In the genomic region with DNA sequence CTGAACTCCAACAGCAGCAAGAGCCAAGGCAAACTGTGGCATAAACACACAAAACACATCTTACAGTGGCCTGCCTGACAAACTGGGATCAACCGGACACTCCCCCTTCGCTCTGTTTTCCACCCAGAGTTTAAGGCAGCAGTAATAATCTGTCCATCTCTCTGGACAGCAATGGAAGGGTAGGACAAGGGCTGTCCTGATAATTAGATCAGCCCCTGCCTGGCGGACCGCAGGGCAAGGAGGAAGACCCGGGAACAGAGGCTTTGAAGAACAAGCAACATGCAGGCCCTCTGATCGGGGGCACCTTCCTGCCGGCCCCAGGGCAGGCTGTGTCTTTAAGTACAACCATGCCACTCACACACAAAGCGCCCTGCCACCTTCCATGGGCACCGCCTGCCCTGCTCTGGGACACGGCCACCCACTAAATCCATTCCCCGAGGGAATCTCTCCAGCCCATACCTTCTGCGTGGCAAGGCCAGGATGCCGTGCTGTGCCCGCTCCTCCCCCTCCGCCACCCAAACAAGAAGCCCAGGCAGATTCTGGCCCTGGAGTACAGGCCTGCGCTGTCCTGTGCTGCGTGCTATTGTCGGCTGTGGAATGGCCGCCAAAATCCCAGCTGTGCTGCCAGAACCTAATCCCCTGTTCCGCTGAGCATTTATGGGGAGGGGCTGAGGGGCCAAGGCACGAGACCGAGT, we compare ENCODE assay signal across 8 cellular contexts. TPM values are rescaled to one million over a fixed set of nuclear protein-coding genes. Genes with fewer than 3 reads are reported as not detected.
DNase-seq lines count a peak whose midpoint lies in the region; ATAC-seq and TF ChIP-seq lines count a peak whose summit lies in the region.

No MANE protein-coding gene starts in this region.

- H3K36me3 ChIP-seq in ACC112 (ENCODE audit: insufficient read depth, low read length) (no peaks in the 10 kb centered on the region), endodermal cell (ENCODE audit: control insufficient read depth, insufficient read depth, low read length) (peaks cover 5% of the 10 kb centered on the region)

- H3K9ac ChIP-seq in endodermal cell (ENCODE audit: extremely low read depth, low read length, poor library complexity, severe bottlenecking) = peak overlapping the region; percentile 65

- peaks cover 55% of the 10 kb centered on the region for H3K79me2 ChIP-seq in ACC112 (ENCODE audit: control insufficient read depth, insufficient read depth, low read length, unreplicated experiment)

- H3K27ac Mint-ChIP-seq in activated CD4-positive, alpha-beta memory T cell treated with anti-CD3 and anti-CD28 coated beads, Interleukin-2, amount 10 ng/mL, durations not matched to agents 7 days and 5 days = no peak overlapping the region
- no peak overlapping the region for H3K27ac Mint-ChIP-seq in endodermal cell

- CTCF ChIA-PET in activated CD4-positive, alpha-beta memory T cell treated with anti-CD3 and anti-CD28 coated beads, Interleukin-2, amount 10 ng/mL, durations not matched to agents 7 days and 5 days (lab: Charles Lee) = interaction anchor here (1.2 to 4.2 kb wide), 4 partner anchors 16 to 389 kb away, joined by 4 to 38 read pairs (median 4); no protein-coding TSS in a partner anchor

- peaks cover 15% of the 10 kb centered on the region for H3K36me3 Mint-ChIP-seq in activated CD4-positive, alpha-beta memory T cell treated with anti-CD3 and anti-CD28 coated beads, Interleukin-2, amount 10 ng/mL, durations not matched to agents 7 days and 5 days (ENCODE audit: low read depth)
- H3K36me3 Mint-ChIP-seq in endodermal cell (ENCODE audit: low read depth) = peaks cover 5% of the 10 kb centered on the region

- H3K4me3 Mint-ChIP-seq in activated CD4-positive, alpha-beta memory T cell treated with anti-CD3 and anti-CD28 coated beads, Interleukin-2, amount 10 ng/mL, durations not matched to agents 7 days and 5 days = no peak overlapping the region
- H3K4me3 Mint-ChIP-seq in endodermal cell = no peak overlapping the region

- no peaks in the 10 kb centered on the region for H3K27me3 Mint-ChIP-seq in activated CD4-positive, alpha-beta memory T cell treated with anti-CD3 and anti-CD28 coated beads, Interleukin-2, amount 10 ng/mL, durations not matched to agents 7 days and 5 days
- no peaks in the 10 kb centered on the region for H3K27me3 Mint-ChIP-seq in endodermal cell (ENCODE audit: insufficient read depth)

- ATAC-seq in GM19438 (IDR thresholded peaks at IDR 0.05; ENCODE audit: low read depth, unreplicated experiment) (peak; percentile 44), GM18873 (IDR thresholded peaks at IDR 0.05; ENCODE audit: low FRiP score, unreplicated experiment) (no peak)

- DNase-seq in NCI-H446 treated with DMSO at 0.1 percent for 48 hours (lab: John Stamatoyannopoulos, UW) (peak; percentile 73), endodermal cell (peak; percentile 81), lung microvascular endothelial cell (ENCODE audit: low read depth in 2 of 2) (peak; percentile 80 to 84)
- DNase-seq in activated CD4-positive, alpha-beta memory T cell treated with anti-CD3 and anti-CD28 coated beads, Interleukin-2, amount 10 ng/mL, durations not matched to agents 7 days and 5 days = peak; percentile 40
- peak; percentile 10 for DNase-seq in stimulated activated CD8-positive, alpha-beta memory T cell treated with anti-CD3 and anti-CD28 coated beads, Interleukin-12 subunit alpha, Interleukin-12 subunit beta, amount 100 ng/mL, for 4 hours (ENCODE audit: low read depth)

- WGBS in endodermal cell (ENCODE audit: insufficient coverage in 1 of 2, insufficient read length in 1 of 2), 2 experiments = 24 to 29% methylated on average over 5 to 22 of the region's 22 CpGs

- peak overlapping the region; percentile 88 for H3K27ac ChIP-seq in ACC112 (ENCODE audit: low read depth, low read length)
- H3K27ac ChIP-seq in endodermal cell (ENCODE audit: low read depth, low read length) = peak overlapping the region; percentile 98

- no peaks in the 10 kb centered on the region for H3K27me3 ChIP-seq in ACC112 (ENCODE audit: insufficient read depth, low read length)
- H3K27me3 ChIP-seq in endodermal cell (ENCODE audit: control insufficient read depth, insufficient read depth, low read length, poor library complexity, severe bottlenecking) = no peaks in the 10 kb centered on the region

- H3K4me1 ChIP-seq in ACC112 (ENCODE audit: control insufficient read depth, insufficient read depth, low read length, unreplicated experiment) (peaks cover 41% of the 10 kb centered on the region), endodermal cell (ENCODE audit: control insufficient read depth, insufficient read depth, low read length) (peaks cover 20% of the 10 kb centered on the region)

- H3K4me3 ChIP-seq in ACC112 (ENCODE audit: low read depth, low read length) = peak overlapping the region; percentile 79
- peak overlapping the region; percentile 88 for H3K4me3 ChIP-seq in endodermal cell (ENCODE audit: low read length)

- H3K9me3 Mint-ChIP-seq in activated CD4-positive, alpha-beta memory T cell treated with anti-CD3 and anti-CD28 coated beads, Interleukin-2, amount 10 ng/mL, durations not matched to agents 7 days and 5 days = no peaks in the 10 kb centered on the region
- no peaks in the 10 kb centered on the region for H3K9me3 Mint-ChIP-seq in endodermal cell

- peaks cover 5% of the 10 kb centered on the region for H3K4me1 Mint-ChIP-seq in activated CD4-positive, alpha-beta memory T cell treated with anti-CD3 and anti-CD28 coated beads, Interleukin-2, amount 10 ng/mL, durations not matched to agents 7 days and 5 days
- peaks cover 8% of the 10 kb centered on the region for H3K4me1 Mint-ChIP-seq in endodermal cell

- POLR2A ChIA-PET in activated CD4-positive, alpha-beta memory T cell treated with anti-CD3 and anti-CD28 coated beads, Interleukin-2, amount 10 ng/mL, durations not matched to agents 7 days and 5 days (lab: Charles Lee) = interaction anchor here (1.0 to 4.2 kb wide), 12 partner anchors 12 to 71 kb away, joined by 3 to 33 read pairs (median 4); partner anchors contain the start of gene ANAPC15

- peak overlapping the region; percentile 80 for H2AFZ ChIP-seq in ACC112 (ENCODE audit: low read length, unreplicated experiment)

- no peak for TF ChIP-seq CTCF in endodermal cell (conservative IDR thresholded peaks at IDR 0.05)

- H3K9me3 ChIP-seq in endodermal cell (ENCODE audit: control insufficient read depth, low read length) = no peaks in the 10 kb centered on the region

RNA-seq across cellular contexts. Expression of gene NUMA1, which starts 38.8 kb away (rescaled TPM):
- 100 to 1,000 TPM; 200 to 201 TPM for total RNA-seq in activated CD4-positive, alpha-beta memory T cell treated with anti-CD3 and anti-CD28 coated beads, Interleukin-2, amount 10 ng/mL, durations not matched to agents 7 days and 5 days
- 100 to 1,000 TPM; 130 to 132 TPM for total RNA-seq in endodermal cell
- polyA plus RNA-seq in endodermal cell (2013, experiment 1 of 2) = 181 TPM
- polyA plus RNA-seq in endodermal cell (2013, experiment 2 of 2) = 168 TPM
- 103 and 107 TPM in 2 replicates for total RNA-seq in lung microvascular endothelial cell

RNA-seq across cellular contexts. Expression of gene LRRC51, which starts 39.1 kb away (rescaled TPM):
- 1 to 10 TPM; 5.9 to 7.1 TPM for total RNA-seq in activated CD4-positive, alpha-beta memory T cell treated with anti-CD3 and anti-CD28 coated beads, Interleukin-2, amount 10 ng/mL, durations not matched to agents 7 days and 5 days
- total RNA-seq in endodermal cell (1 to 10 TPM; 8.0 to 9.5 TPM), lung microvascular endothelial cell (2.4 and 4.0 TPM in 2 replicates)
- polyA plus RNA-seq in endodermal cell (2013, experiment 1 of 2) = 4.5 TPM
- 9.0 TPM for polyA plus RNA-seq in endodermal cell (2013, experiment 2 of 2)

RNA-seq across cellular contexts. Expression of gene IL18BP, which starts 42.8 kb away (rescaled TPM):
- 10 to 100 TPM; 12.4 to 14.0 TPM for total RNA-seq in activated CD4-positive, alpha-beta memory T cell treated with anti-CD3 and anti-CD28 coated beads, Interleukin-2, amount 10 ng/mL, durations not matched to agents 7 days and 5 days
- 10 to 100 TPM; 10.8 to 13.0 TPM for total RNA-seq in endodermal cell
- polyA plus RNA-seq in endodermal cell (2013, experiment 1 of 2) = 7.2 TPM
- polyA plus RNA-seq in endodermal cell (2013, experiment 2 of 2) = 7.8 TPM
- total RNA-seq in lung microvascular endothelial cell = 1.1 and 2.0 TPM in 2 replicates

Comparison
In these comparisons a context has a peak if more than half of its experiments do, and no peak if none do; other contexts are left out.
1. DNase-seq: peak in every context shown above with its lines; median percentile 82 in lung microvascular endothelial cell; 81 in endodermal cell; 73 in NCI-H446 treated with DMSO at 0.1 percent for 48 hours; 40 in activated CD4-positive, alpha-beta memory T cell treated with anti-CD3 and anti-CD28 coated beads, Interleukin-2, amount 10 ng/mL, durations not matched to agents 7 days and 5 days; 10 in stimulated activated CD8-positive, alpha-beta memory T cell treated with anti-CD3 and anti-CD28 coated beads, Interleukin-12 subunit alpha, Interleukin-12 subunit beta, amount 100 ng/mL, for 4 hours.